ENCODE assay signal across 8 cellular contexts in the genomic region with DNA sequence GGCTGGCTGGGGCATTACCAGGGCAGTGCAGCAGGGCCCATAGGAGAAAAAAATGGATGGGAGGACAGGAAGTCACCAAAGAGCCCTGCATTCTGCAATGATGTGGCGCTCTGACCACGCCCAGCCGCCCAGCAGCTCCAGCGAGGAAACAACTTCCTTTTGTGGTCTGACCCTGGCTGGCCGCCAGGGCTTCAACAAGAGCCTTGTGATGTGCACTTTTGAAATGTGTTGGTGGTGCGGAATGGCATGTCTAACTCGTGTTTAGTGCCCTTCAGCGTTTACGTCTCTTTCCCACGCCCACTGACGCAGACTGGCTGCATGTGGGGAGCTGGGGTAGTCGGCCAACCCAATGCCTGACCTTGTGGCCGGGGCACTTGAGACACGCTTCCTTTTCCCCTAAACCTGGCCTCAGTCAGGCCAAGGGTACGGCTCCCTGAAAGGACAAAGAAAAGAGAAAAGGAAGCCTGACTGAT.
DNase-seq lines count a peak whose midpoint lies in the region; ATAC-seq and TF ChIP-seq lines count a peak whose summit lies in the region.

No MANE protein-coding gene starts in this region.

- H4K20me1 ChIP-seq in BLaER1: no peaks in the 10 kb centered on the region

- peaks cover 60% of the 10 kb centered on the region for H3K4me1 ChIP-seq in BLaER1

- H3K9ac ChIP-seq in BLaER1: no peak overlapping the region; the same call in 1 of the 2 replicates

- H3K9me3 ChIP-seq in BLaER1: no peaks in the 10 kb centered on the region

- DNase-seq in SHP77 treated with DMSO at 0.1 percent for 48 hours (lab: John Stamatoyannopoulos, UW) (peak; percentile 81), glomerular visceral epithelial cell (ENCODE audit: extremely low spot score) (peak; percentile 95), retinal pigment epithelial cell (ENCODE audit: low read depth) (peak; percentile 100), NCI-H1092 (lab: John Stamatoyannopoulos, UW) (no peak)
- DNase-seq in activated gamma-delta T cell treated with anti-CD3 and anti-CD28 coated beads, Interleukin-2, amount 50 U/mL, for 16 hours (ENCODE audit: low read depth): peak; percentile 65

- peak overlapping the region; percentile 59 for H3K4me2 ChIP-seq in BLaER1

- H3K27ac ChIP-seq in BLaER1: peak overlapping the region; percentile 76

- no peak for TF ChIP-seq CTCF in retinal pigment epithelial cell (conservative IDR thresholded peaks at IDR 0.05; ENCODE audit: low read depth, low read length)

- H3K4me3 ChIP-seq in BLaER1: no peak overlapping the region
- H3K4me3 ChIP-seq in retinal pigment epithelial cell (ENCODE audit: low read length): no peak overlapping the region

- no peaks in the 10 kb centered on the region for H3K27me3 ChIP-seq in BLaER1

- ATAC-seq in GM19395 (IDR thresholded peaks at IDR 0.05; ENCODE audit: unreplicated experiment) (peak; percentile 96), HG03469 (IDR thresholded peaks at IDR 0.05; ENCODE audit: unreplicated experiment) (peak; percentile 89)

- no peaks in the 10 kb centered on the region for H3K36me3 ChIP-seq in BLaER1
